ENCODE assay signal across 17 cellular contexts in genomic region chr14:61345144-61345482, GRCh38. TPM values are rescaled to one million over a fixed set of nuclear protein-coding genes. Genes with fewer than 3 reads are reported as not detected.
DNase-seq lines count a peak whose midpoint lies in the region; ATAC-seq and TF ChIP-seq lines count a peak whose summit lies in the region.
"Had no signal": no experiment of that assay in that cellular context is flagged by ENCODE, and none has a peak within 500 bp of the region (broad histone marks: within the 10 kb centered on the region; RNA-seq: fewer than 3 reads in every experiment).

No MANE protein-coding gene starts in this region.

- TF ChIP-seq CTCF in right atrium auricular region (IDR thresholded peaks at IDR 0.05) = no peak

- peak overlapping the region; percentile 97 for H3K27ac Mint-ChIP-seq in activated T-helper 1 cell treated with anti-CD3 and anti-CD28 coated beads, Interleukin-12 subunit alpha, Interleukin-12 subunit beta, Interleukin-2, Interleukin-4 antibody, amounts not matched to agents 30 ng/mL and 10 ng/mL and 1 ng/mL, durations not matched to agents 14 hours and 24 hours and 36 hours

- DNase-seq in right atrium auricular region (ENCODE audit: low spot score) = no peak
- DNase-seq in cardiac septum (ENCODE audit: low spot score) = no peak
- DNase-seq in activated T-helper 1 cell treated with anti-CD3 and anti-CD28 coated beads, Interleukin-12 subunit alpha, Interleukin-12 subunit beta, Interleukin-2, Interleukin-4 antibody, amounts not matched to agents 30 ng/mL and 10 ng/mL and 1 ng/mL, durations not matched to agents 14 hours and 24 hours and 36 hours (ENCODE audit: low spot score) = no peak
- DNase-seq in NCI-H128 (lab: John Stamatoyannopoulos, UW; ENCODE audit: unreplicated experiment) = no peak
- DNase-seq in DMS 273 (lab: John Stamatoyannopoulos, UW; ENCODE audit: unreplicated experiment) = no peak
- no peak for DNase-seq in GM03348 (ENCODE audit: low spot score)
- DNase-seq: BE2C, KBM-7, midbrain, NCI-H187, NCI-H526, posterior cingulate gyrus, RPMI8226, T1000 had no signal

- no peaks in the 10 kb centered on the region for H3K9me3 ChIP-seq in right atrium auricular region
- no peaks in the 10 kb centered on the region for H3K9me3 ChIP-seq in mucosa of rectum (ENCODE audit: control insufficient read depth in 2 of 2, low read length in 2 of 2)
- H3K9me3 ChIP-seq: BE2C had no signal

- ATAC-seq in HG03432 (IDR thresholded peaks at IDR 0.05; ENCODE audit: unreplicated experiment) = no peak

- H3K27ac ChIP-seq in right atrium auricular region (peak overlapping the region; percentile 48 to 61), mucosa of rectum (ENCODE audit: low read depth in 2 of 2, low read length in 2 of 2) (peak overlapping the region; percentile 19 to 31)

- H3K9ac ChIP-seq in mucosa of rectum (ENCODE audit: low read depth in 1 of 2, low read length in 2 of 2) = no peak overlapping the region

- intact Hi-C loops in cardiac septum (cut with DNase I) = no loop called here
- intact Hi-C loops in activated T-helper 1 cell treated with anti-CD3 and anti-CD28 coated beads, Interleukin-12 subunit alpha, Interleukin-12 subunit beta, Interleukin-2, Interleukin-4 antibody, amounts not matched to agents 30 ng/mL and 10 ng/mL and 1 ng/mL, durations not matched to agents 14 hours and 24 hours and 36 hours (cut with micrococcal nuclease) = no loop called here

- peaks cover 7% of the 10 kb centered on the region for H3K9me3 Mint-ChIP-seq in activated T-helper 1 cell treated with anti-CD3 and anti-CD28 coated beads, Interleukin-12 subunit alpha, Interleukin-12 subunit beta, Interleukin-2, Interleukin-4 antibody, amounts not matched to agents 30 ng/mL and 10 ng/mL and 1 ng/mL, durations not matched to agents 14 hours and 24 hours and 36 hours

- peaks cover 0 to 29% of the 10 kb centered on the region in 2 donors for H3K4me1 ChIP-seq in right atrium auricular region
- H3K4me1 ChIP-seq in mucosa of rectum (ENCODE audit: control insufficient read depth in 2 of 2, insufficient read depth in 2 of 2, low read length in 2 of 2) = peaks cover 0 to 3% of the 10 kb centered on the region in 2 donors
- H3K4me1 ChIP-seq: BE2C had no signal

- H3K4me1 Mint-ChIP-seq in activated T-helper 1 cell treated with anti-CD3 and anti-CD28 coated beads, Interleukin-12 subunit alpha, Interleukin-12 subunit beta, Interleukin-2, Interleukin-4 antibody, amounts not matched to agents 30 ng/mL and 10 ng/mL and 1 ng/mL, durations not matched to agents 14 hours and 24 hours and 36 hours (ENCODE audit: low read depth) = peaks cover 96% of the 10 kb centered on the region

- H3K36me3 ChIP-seq in right atrium auricular region (no peaks in the 10 kb centered on the region), mucosa of rectum (ENCODE audit: control insufficient read depth in 2 of 2, insufficient read depth in 2 of 2, low read length in 2 of 2) (no peaks in the 10 kb centered on the region)
- H3K36me3 ChIP-seq: BE2C had no signal

- peaks cover 42% of the 10 kb centered on the region for H3K36me3 Mint-ChIP-seq in activated T-helper 1 cell treated with anti-CD3 and anti-CD28 coated beads, Interleukin-12 subunit alpha, Interleukin-12 subunit beta, Interleukin-2, Interleukin-4 antibody, amounts not matched to agents 30 ng/mL and 10 ng/mL and 1 ng/mL, durations not matched to agents 14 hours and 24 hours and 36 hours (ENCODE audit: low read depth)

- H3K27me3 ChIP-seq in right atrium auricular region (no peaks in the 10 kb centered on the region), mucosa of rectum (ENCODE audit: control insufficient read depth in 2 of 2, insufficient read depth in 2 of 2, low read length in 2 of 2) (no peaks in the 10 kb centered on the region)
- H3K27me3 ChIP-seq: BE2C had no signal

- H3K27me3 Mint-ChIP-seq in activated T-helper 1 cell treated with anti-CD3 and anti-CD28 coated beads, Interleukin-12 subunit alpha, Interleukin-12 subunit beta, Interleukin-2, Interleukin-4 antibody, amounts not matched to agents 30 ng/mL and 10 ng/mL and 1 ng/mL, durations not matched to agents 14 hours and 24 hours and 36 hours (ENCODE audit: insufficient read depth) = no peaks in the 10 kb centered on the region

- H3K4me3 Mint-ChIP-seq in activated T-helper 1 cell treated with anti-CD3 and anti-CD28 coated beads, Interleukin-12 subunit alpha, Interleukin-12 subunit beta, Interleukin-2, Interleukin-4 antibody, amounts not matched to agents 30 ng/mL and 10 ng/mL and 1 ng/mL, durations not matched to agents 14 hours and 24 hours and 36 hours = peak overlapping the region; percentile 81

- H3K4me3 ChIP-seq in right atrium auricular region = no peak overlapping the region
- no peak overlapping the region for H3K4me3 ChIP-seq in mucosa of rectum (ENCODE audit: low read length in 2 of 2)

RNA-seq across cellular contexts. Expression of gene PRKCH, which starts 23.7 kb away (rescaled TPM):
- 10 to 100 TPM; 24.9 to 40.3 TPM for total RNA-seq in right atrium auricular region
- 17.0 TPM for total RNA-seq in cardiac septum
- total RNA-seq in activated T-helper 1 cell treated with anti-CD3 and anti-CD28 coated beads, Interleukin-12 subunit alpha, Interleukin-12 subunit beta, Interleukin-2, Interleukin-4 antibody, amounts not matched to agents 30 ng/mL and 10 ng/mL and 1 ng/mL, durations not matched to agents 14 hours and 24 hours and 36 hours = 145 and 151 TPM in 2 replicates
- total RNA-seq: G401 had no signal
